ENCODE assay signal across 8 cellular contexts in genomic region chr19:32692727-32693061, GRCh38. TPM values are rescaled to one million over a fixed set of nuclear protein-coding genes. Genes with fewer than 3 reads are reported as not detected.
DNase-seq lines count a peak whose midpoint lies in the region; ATAC-seq, FAIRE-seq and TF ChIP-seq lines count a peak whose summit lies in the region.

No MANE protein-coding gene starts in this region.

- H3K4me3 ChIP-seq in A549 (peak overlapping the region; percentile 59), GM23248 (peak overlapping the region; percentile 80), WI38 (ENCODE audit: low read depth, low read length) (peak overlapping the region; percentile 70), iPS-15b (ENCODE audit: low read depth, low read length) (peak overlapping the region; percentile 49), suprapubic skin (peak overlapping the region; percentile 80)

- H3K4me1 ChIP-seq in A549 (peaks cover 34% of the 10 kb centered on the region), GM23248 (ENCODE audit: insufficient read depth) (peaks cover 29% of the 10 kb centered on the region), iPS-15b (ENCODE audit: control insufficient read depth, insufficient read depth, low read length) (no peaks in the 10 kb centered on the region), suprapubic skin (peaks cover 60% of the 10 kb centered on the region)

- no peak for TF ChIP-seq POLR2A in A549 (IDR thresholded peaks at IDR 0.05; ENCODE audit: low read length)
- TF ChIP-seq POLR2A in suprapubic skin (IDR thresholded peaks at IDR 0.05) = no peak

- H3K27me3 ChIP-seq in GM23248 (replicated peaks; ENCODE audit: insufficient read depth) = no peaks in the 10 kb centered on the region
- peaks cover 12% of the 10 kb centered on the region for H3K27me3 ChIP-seq in iPS-15b (ENCODE audit: control insufficient read depth, insufficient read depth, low read length)
- H3K27me3 ChIP-seq in suprapubic skin = no peaks in the 10 kb centered on the region

- in situ Hi-C loops in GM23248 (cut with MboI) = no loop called here

- peak overlapping the region; percentile 77 for H2AFZ ChIP-seq in GM23248

- H3K4me2 ChIP-seq in A549 (peak overlapping the region; percentile 78), GM23248 (ENCODE audit: unreplicated experiment) (peak overlapping the region; percentile 98)

- H3F3A ChIP-seq in GM23248 (ENCODE audit: insufficient read depth) = peaks cover 16% of the 10 kb centered on the region

- H3K36me3 ChIP-seq in GM23248 (ENCODE audit: low read depth) (no peaks in the 10 kb centered on the region), iPS-15b (ENCODE audit: control insufficient read depth, insufficient read depth, low read length) (no peaks in the 10 kb centered on the region), suprapubic skin (no peaks in the 10 kb centered on the region)

- TF ChIP-seq CTCF in A549 (IDR thresholded peaks at IDR 0.05) (no peak), WI38 (IDR thresholded peaks at IDR 0.05; ENCODE audit: low read depth, low read length) (no peak), suprapubic skin (IDR thresholded peaks at IDR 0.05) (no peak)

- FAIRE-seq in A549 (lab: Jason Lieb, UNC) = no peak

- H3K9me2 ChIP-seq in GM23248 (ENCODE audit: insufficient read depth) = no peaks in the 10 kb centered on the region

- CTCF ChIA-PET in A549 (lab: Yijun Ruan, JAX) = interaction anchor here (1.5 kb wide), 1 partner anchor 93 kb away, joined by 6 read pairs; no protein-coding TSS in a partner anchor

- peak overlapping the region; percentile 77 to 94 for H3K27ac ChIP-seq in A549
- peak overlapping the region; percentile 74 for H3K27ac ChIP-seq in GM23248
- H3K27ac ChIP-seq in suprapubic skin = peak overlapping the region; percentile 93

- peak overlapping the region; percentile 91 for H3K9ac ChIP-seq in GM23248
- H3K9ac ChIP-seq in iPS-15b (ENCODE audit: low read depth, low read length) = peak overlapping the region; percentile 65

- peaks cover 10% of the 10 kb centered on the region; the same call in 1 of the 2 replicates for H4K20me1 ChIP-seq in GM23248 (ENCODE audit: insufficient read depth)

- TF ChIP-seq RAD21 in A549 (conservative IDR thresholded peaks at IDR 0.05 in 1 of 2, IDR thresholded peaks at IDR 0.05 in 1 of 2) = no peak

- POLR2A ChIA-PET in A549 (lab: Yijun Ruan, JAX) = no interaction called here

- ATAC-seq in A549 (peak; percentile 13; a peak in 4 of 6 replicates), HG02973 (IDR thresholded peaks at IDR 0.05; ENCODE audit: unreplicated experiment) (no peak)

- WGBS in A549 (ENCODE audit: missing lambda C conversion rate) = 11% methylated on average over 7 of the region's 7 CpGs
- WGBS in GM23248 (ENCODE audit: low coverage in 1 of 2, low lambda C conversion rate in 2 of 2, missing lambda C conversion rate in 2 of 2), 2 experiments = 8 to 12% methylated on average over 7 of the region's 7 CpGs
- 11% methylated on average over 6 of the region's 7 CpGs for WGBS in suprapubic skin

- peaks cover 63% of the 10 kb centered on the region for H3K79me2 ChIP-seq in GM23248 (ENCODE audit: insufficient read depth)

- no peak for TF ChIP-seq EP300 in A549 (IDR thresholded peaks at IDR 0.05)
- TF ChIP-seq EP300 in suprapubic skin (IDR thresholded peaks at IDR 0.05) = no peak

- H3K9me3 ChIP-seq in A549 (peaks cover 5% of the 10 kb centered on the region; the same call in 1 of the 3 replicates), GM23248 (ENCODE audit: low read depth) (no peaks in the 10 kb centered on the region), iPS-15b (ENCODE audit: control insufficient read depth, insufficient read depth, low read length) (no peaks in the 10 kb centered on the region), suprapubic skin (no peaks in the 10 kb centered on the region)

- DNase-seq in A549 (ENCODE audit: low read depth in 1 of 2, low spot score in 1 of 2) (peak in 1 of 2 experiments; percentile 61), GM23248 (peak; percentile 36), suprapubic skin (ENCODE audit: low spot score in 2 of 2) (no peak), amygdala (lab: John Stamatoyannopoulos, UW) (no peak)
- no peak for DNase-seq in activated CD4-positive, CD25-positive, alpha-beta regulatory T cell (lab: John Stamatoyannopoulos, UW)

TF ChIP-seq in A549, 52 proteins besides CTCF, POLR2A, EP300 and RAD21:
- no peak for TF ChIP-seq CBX8 (IDR thresholded peaks at IDR 0.05)
- no peak for TF ChIP-seq ZSCAN20 (CRISPR knock-in tag; IDR thresholded peaks at IDR 0.05)
- TF ChIP-seq ELK1 (IDR thresholded peaks at IDR 0.05; ENCODE audit: low read depth, low read length) = no peak
- TF ChIP-seq FOSL2 (IDR thresholded peaks at IDR 0.05) = no peak
- no peak for TF ChIP-seq FOSL2 (CRISPR knock-in tag; IDR thresholded peaks at IDR 0.05)
- TF ChIP-seq E2F6 (IDR thresholded peaks at IDR 0.05; ENCODE audit: borderline replicate concordance, low read depth) = no peak
- TF ChIP-seq HDAC2 (IDR thresholded peaks at IDR 0.05) = no peak

RNA-seq across cellular contexts. Expression of gene NUDT19, which starts 1.1 kb away (rescaled TPM):
- polyA plus RNA-seq in A549 (2011; rRNA removed) (28.3 and 32.6 TPM in 2 replicates), A549 (2017; fragmentation: RNase III; extraction: RNeasy Plus Mini Kit Qiagen cat#74134 plus additional on column Dnase treatment) (30.1 to 31.1 TPM (median 30.5 TPM) in 3 replicates), GM23248 (2016; fragmentation: Nextera tagmentation; extraction: Ambion mirVana) (25.1 and 28.1 TPM in 2 replicates)
- polyA plus RNA-seq in A549 (2012; cell fraction: cytosol; rRNA removed) = 17.3 and 28.0 TPM in 2 replicates
- 17.5 and 20.1 TPM in 2 replicates for polyA plus RNA-seq in A549 (2012; cell fraction: nucleus; rRNA removed)
- polyA minus RNA-seq in A549 (2011; rRNA and poly(A)+ RNA removed) = 14.6 and 19.4 TPM in 2 replicates
- 18.0 and 19.5 TPM in 2 replicates for total RNA-seq in GM23248 (2014; rRNA removed; shearing (Covaris generic))
- total RNA-seq in suprapubic skin = 10 to 100 TPM; 14.2 to 25.1 (median 18.6) TPM

RNA-seq across cellular contexts. Expression of gene RGS9BP, which starts 17.0 kb away (rescaled TPM):
- polyA plus RNA-seq in A549 (2011; rRNA removed) (0.17 and 0.20 TPM in 2 replicates), A549 (2017; fragmentation: RNase III; extraction: RNeasy Plus Mini Kit Qiagen cat#74134 plus additional on column Dnase treatment) (0.30 to 0.46 TPM (median 0.41 TPM) in 3 replicates), GM23248 (2016; fragmentation: Nextera tagmentation; extraction: Ambion mirVana) (0.08 TPM in 1 of 2 replicates, not detected in the other)
- 0.20 and 0.32 TPM in 2 replicates for polyA plus RNA-seq in A549 (2012; cell fraction: cytosol; rRNA removed)
- polyA plus RNA-seq in A549 (2012; cell fraction: nucleus; rRNA removed) = 0.20 and 0.29 TPM in 2 replicates
- 0.24 and 0.41 TPM in 2 replicates for polyA minus RNA-seq in A549 (2011; rRNA and poly(A)+ RNA removed)
- total RNA-seq in GM23248 (2014; rRNA removed; shearing (Covaris generic)) = under 0.01 and 0.22 TPM in 2 replicates
- 1 to 10 TPM in 2 of 4 donors, under 1 TPM in 2; 0.72 to 3.8 (median 1.3) TPM for total RNA-seq in suprapubic skin

RNA-seq across cellular contexts. Expression of gene ANKRD27, which starts 17.7 kb away (rescaled TPM):
- polyA plus RNA-seq in A549 (2011; rRNA removed) (60.8 and 62.1 TPM in 2 replicates), A549 (2017; fragmentation: RNase III; extraction: RNeasy Plus Mini Kit Qiagen cat#74134 plus additional on column Dnase treatment) (23.1 to 23.7 TPM (median 23.1 TPM) in 3 replicates), GM23248 (2016; fragmentation: Nextera tagmentation; extraction: Ambion mirVana) (16.5 and 17.9 TPM in 2 replicates)
- 28.2 and 30.5 TPM in 2 replicates for polyA plus RNA-seq in A549 (2012; cell fraction: cytosol; rRNA removed)
- polyA plus RNA-seq in A549 (2012; cell fraction: nucleus; rRNA removed) = 38.1 and 46.2 TPM in 2 replicates
- polyA minus RNA-seq in A549 (2011; rRNA and poly(A)+ RNA removed) = 58.2 and 61.0 TPM in 2 replicates
- total RNA-seq in GM23248 (2014; rRNA removed; shearing (Covaris generic)) = 19.0 and 27.5 TPM in 2 replicates
- total RNA-seq in suprapubic skin = 10 to 100 TPM; 26.4 to 36.2 (median 30.8) TPM

RNA-seq across cellular contexts. Expression of gene TDRD12, which starts 26.9 kb away (rescaled TPM):
- polyA plus RNA-seq in A549 (2011; rRNA removed) (0.19 and 0.20 TPM in 2 replicates), A549 (2017; fragmentation: RNase III; extraction: RNeasy Plus Mini Kit Qiagen cat#74134 plus additional on column Dnase treatment) (0.21 to 0.53 TPM (median 0.34 TPM) in 3 replicates), GM23248 (2016; fragmentation: Nextera tagmentation; extraction: Ambion mirVana) (0.09 and 0.16 TPM in 2 replicates)
- 0.05 and 0.13 TPM in 2 replicates for polyA plus RNA-seq in A549 (2012; cell fraction: cytosol; rRNA removed)
- polyA plus RNA-seq in A549 (2012; cell fraction: nucleus; rRNA removed) = 0.11 and 0.24 TPM in 2 replicates
- 0.10 and 0.12 TPM in 2 replicates for polyA minus RNA-seq in A549 (2011; rRNA and poly(A)+ RNA removed)
- 0.22 TPM in 1 of 2 replicates, not detected in the other for total RNA-seq in GM23248 (2014; rRNA removed; shearing (Covaris generic))
- 1 to 10 TPM in 3 of 4 donors, under 1 TPM in 1; 0.42 to 4.7 (median 2.4) TPM for total RNA-seq in suprapubic skin
